8 cellular contexts compared by ENCODE assay signal in the genomic region with DNA sequence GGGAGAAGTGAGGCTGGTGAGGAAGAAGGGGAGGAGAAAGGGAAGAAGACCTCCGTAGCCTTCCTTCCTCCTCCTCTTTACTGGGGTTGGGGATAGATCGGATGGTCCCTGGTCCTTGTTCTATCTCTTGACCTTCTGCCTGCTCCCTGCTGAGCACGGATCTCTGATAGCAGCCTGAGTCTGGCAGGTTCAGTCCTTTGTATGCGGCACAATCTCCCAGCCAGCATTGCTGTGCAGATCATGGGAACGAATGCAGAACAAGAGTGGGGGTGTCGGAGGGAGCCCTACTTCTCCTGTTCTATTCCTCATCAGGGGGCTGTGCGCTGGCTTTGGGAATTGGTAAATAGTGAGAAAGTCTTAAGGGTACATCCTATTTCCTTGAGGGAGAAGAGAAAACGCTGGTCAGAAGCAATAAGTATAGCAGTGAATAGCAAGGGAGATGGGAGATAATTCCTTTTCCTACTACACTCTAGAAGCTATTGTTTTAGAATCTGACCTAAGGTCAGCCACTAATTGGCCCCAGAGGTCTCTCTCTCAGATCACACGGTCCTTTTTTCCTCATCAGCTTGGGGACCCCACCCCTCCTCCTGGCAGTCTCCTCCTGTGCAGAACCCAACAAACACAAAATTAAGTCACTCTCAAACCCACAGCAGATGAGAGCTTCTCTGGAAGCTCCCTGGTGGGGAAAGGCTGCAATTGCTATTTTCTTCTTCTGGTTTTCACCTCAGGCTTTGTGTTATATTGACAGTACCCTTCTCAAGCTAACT. TPM values are rescaled to one million over a fixed set of nuclear protein-coding genes. Genes with fewer than 3 reads are reported as not detected.
DNase-seq lines count a peak whose midpoint lies in the region; ATAC-seq, FAIRE-seq and TF ChIP-seq lines count a peak whose summit lies in the region.

No MANE protein-coding gene starts in this region.

- no peak overlapping the region for H3K23ac ChIP-seq in H9 (ENCODE audit: insufficient read length, low read depth, low read length)

- H2BK12ac ChIP-seq in H9 (ENCODE audit: insufficient read length, low read depth, low read length) = no peak overlapping the region

- H3K4me3 ChIP-seq in keratinocyte (ENCODE audit: control insufficient read depth in 2 of 3, extremely low read depth in 1 of 3, insufficient read depth in 2 of 3, low read depth in 1 of 3, low read length in 3 of 3) = no peak overlapping the region

- FAIRE-seq in keratinocyte (lab: Jason Lieb, UNC) = no peak

- no peak overlapping the region for H4K8ac ChIP-seq in H9 (replicated peaks; ENCODE audit: insufficient read length, low read depth, low read length)

- no peak overlapping the region for H3K4me3 Mint-ChIP-seq in H9
- no peak overlapping the region for H3K4me3 Mint-ChIP-seq in natural killer cell

- no peak for ATAC-seq in GM19035 (IDR thresholded peaks at IDR 0.05; ENCODE audit: unreplicated experiment)
- no peak for ATAC-seq in natural killer cell

- no peak overlapping the region for H3K56ac ChIP-seq in H9 (ENCODE audit: insufficient read length, low read depth, low read length)

- no peak overlapping the region for H3T11ph ChIP-seq in H9 (ENCODE audit: low read length)

- H3K27ac Mint-ChIP-seq in H9 = no peak overlapping the region; a peak in 1 of 7 replicates
- H3K27ac Mint-ChIP-seq in natural killer cell = no peak overlapping the region

- no peak overlapping the region for H2AK5ac ChIP-seq in H9 (ENCODE audit: insufficient read length, low read length)

- H2AFZ ChIP-seq in H9 (ENCODE audit: low read length) (no peak overlapping the region), keratinocyte (ENCODE audit: control insufficient read depth, low read length) (no peak overlapping the region)

- no peak overlapping the region for H3K18ac ChIP-seq in H9 (ENCODE audit: insufficient read length, low read depth, low read length)

- H3K9me3 ChIP-seq in H9 (ENCODE audit: control insufficient read depth, low read depth, low read length) = no peaks in the 10 kb centered on the region
- no peaks in the 10 kb centered on the region for H3K9me3 ChIP-seq in keratinocyte (ENCODE audit: control insufficient read depth, low read depth, low read length)

- H4K20me1 ChIP-seq in H9 (ENCODE audit: control insufficient read depth, insufficient read depth, insufficient read length) = no peaks in the 10 kb centered on the region
- no peaks in the 10 kb centered on the region for H4K20me1 ChIP-seq in keratinocyte (ENCODE audit: control insufficient read depth, extremely low read depth, insufficient read depth, low read length)

- H3K9ac ChIP-seq in H9 (ENCODE audit: extremely low read depth, insufficient read length, low read length) = no peak overlapping the region
- no peak overlapping the region for H3K9ac ChIP-seq in keratinocyte (ENCODE audit: control insufficient read depth, extremely low read depth, insufficient read depth, low read length)

- H3K9me3 Mint-ChIP-seq in H9 (no peaks in the 10 kb centered on the region), natural killer cell (no peaks in the 10 kb centered on the region)

- H3K27ac ChIP-seq in H9 (ENCODE audit: insufficient read length, low read depth, low read length) = no peak overlapping the region
- H3K27ac ChIP-seq in VCaP = no peak overlapping the region
- H3K27ac ChIP-seq in keratinocyte (ENCODE audit: control insufficient read depth, insufficient read depth, low read length) = no peak overlapping the region

- H3K79me2 ChIP-seq in H9 (ENCODE audit: insufficient read depth, low read length) (no peaks in the 10 kb centered on the region), keratinocyte (ENCODE audit: control insufficient read depth, insufficient read depth, low read length) (no peaks in the 10 kb centered on the region)

- no peak overlapping the region for H3K4ac ChIP-seq in H9 (ENCODE audit: low read depth, low read length)

- no peaks in the 10 kb centered on the region for H3K36me3 ChIP-seq in keratinocyte (ENCODE audit: control insufficient read depth in 2 of 2, extremely low read depth in 1 of 2, insufficient read depth in 2 of 2, low read length in 2 of 2)

- no peak overlapping the region for H2BK15ac ChIP-seq in H9 (ENCODE audit: low read depth, low read length)

- no peak overlapping the region for H2BK20ac ChIP-seq in H9 (ENCODE audit: low read depth, low read length, poor library complexity, severe bottlenecking)

- no peak overlapping the region for H2BK5ac ChIP-seq in H9 (ENCODE audit: insufficient read length, low read length)

- H4K91ac ChIP-seq in H9 (ENCODE audit: insufficient read length, low read depth, low read length) = no peak overlapping the region

- H3K36me3 Mint-ChIP-seq in H9 (ENCODE audit: insufficient read depth in 1 of 3, low read depth in 3 of 3) = no peaks in the 10 kb centered on the region
- no peaks in the 10 kb centered on the region for H3K36me3 Mint-ChIP-seq in natural killer cell

- H4K5ac ChIP-seq in H9 (ENCODE audit: insufficient read length, low read depth, low read length) = no peak overlapping the region

- no CpG with 5 or more reads among the region's 9 CpGs for WGBS in H9 (ENCODE audit: extremely low coverage, insufficient read length, low lambda C conversion rate)

- H3K27me3 ChIP-seq in H9 (ENCODE audit: insufficient read depth, low read length) = no peaks in the 10 kb centered on the region
- H3K27me3 ChIP-seq in keratinocyte (ENCODE audit: control insufficient read depth, extremely low read depth, insufficient read depth, low read length) = peaks cover 7% of the 10 kb centered on the region

- no peak overlapping the region for H3K14ac ChIP-seq in H9 (ENCODE audit: insufficient read depth, low read length)

- no peaks in the 10 kb centered on the region for H3K23me2 ChIP-seq in H9 (ENCODE audit: insufficient read length, low read depth, low read length, poor library complexity, severe bottlenecking)

- TF ChIP-seq CTCF in H9 (conservative IDR thresholded peaks at IDR 0.05) (peak; percentile 57), VCaP (conservative IDR thresholded peaks at IDR 0.05) (peak; percentile 48; the same call in 1 of the 2 replicates), keratinocyte (optimal IDR thresholded peaks at IDR 0.05 in 1 of 3, IDR thresholded peaks at IDR 0.05 in 1 of 3, conservative IDR thresholded peaks at IDR 0.05 in 1 of 3; ENCODE audit: extremely low read depth in 1 of 3, insufficient read depth in 2 of 3, low read length in 3 of 3) (peak; percentile 9 to 58 (median 39)), natural killer cell (IDR thresholded peaks at IDR 0.05) (no peak)

- H3K79me1 ChIP-seq in H9 (ENCODE audit: insufficient read depth, low read depth, low read length, poor library complexity, severe bottlenecking) = no peaks in the 10 kb centered on the region

- H2BK120ac ChIP-seq in H9 (ENCODE audit: low read depth, low read length, poor library complexity, severe bottlenecking) = no peak overlapping the region

- no peaks in the 10 kb centered on the region for H3K9me1 ChIP-seq in keratinocyte (ENCODE audit: control insufficient read depth, extremely low read depth, insufficient read depth, low read length)

- dilution Hi-C loops in keratinocyte (cut with MboI; ENCODE audit: extremely low pct_ligation_motif_present, low sequenced_read_pairs) = no loop called here

- H3K4me1 ChIP-seq in H9 (ENCODE audit: insufficient read depth, low read length) = no peaks in the 10 kb centered on the region
- no peaks in the 10 kb centered on the region for H3K4me1 ChIP-seq in keratinocyte (ENCODE audit: control insufficient read depth, extremely low read depth, insufficient read depth, low read length)

- intact Hi-C loops in natural killer cell (cut with micrococcal nuclease) = no loop called here

- DNase-seq in AG08396 (ENCODE audit: low spot score) (peak; percentile 45), H9 (no peak), keratinocyte (ENCODE audit: low read depth, low spot score) (no peak), natural killer cell (no peak), GM19238 (ENCODE audit: insufficient read length, low spot score) (no peak)
- no peak for DNase-seq in activated T-cell treated with anti-CD3 and anti-CD28 coated beads, Interleukin-2, amount 50 U/mL, for 1 hour

- H3K27me3 Mint-ChIP-seq in H9 (ENCODE audit: low read depth) (no peaks in the 10 kb centered on the region; the same call in 1 of the 2 replicates), natural killer cell (ENCODE audit: low read depth in 2 of 2) (peaks cover 0 to 3% of the 10 kb centered on the region in 2 donors)

- no peak overlapping the region for H3K4me2 ChIP-seq in H9 (ENCODE audit: insufficient read depth, insufficient read length, low read length)
- H3K4me2 ChIP-seq in keratinocyte (ENCODE audit: control insufficient read depth, extremely low read depth, insufficient read depth, low read depth, low read length) = no peak overlapping the region

- H3K4me1 Mint-ChIP-seq in H9 (peaks cover 0 to 6% of the 10 kb centered on the region in 2 experiments; a peak in 3 of 4 replicates), natural killer cell (no peaks in the 10 kb centered on the region)

RNA-seq across cellular contexts. Expression of gene KL, which starts 41.0 kb away (rescaled TPM):
- not detected in 2 replicates for total RNA-seq in H9 (2021)
- not detected in 3 replicates for polyA plus RNA-seq in keratinocyte
- polyA plus RNA-seq in keratinocyte (2011; ENCODE audit: low read depth) = not detected
- not detected in 2 replicates for polyA plus RNA-seq in keratinocyte (2011; cell fraction: cytosol; rRNA removed)
- not detected in 2 replicates for polyA plus RNA-seq in keratinocyte (2011; cell fraction: nucleus; rRNA removed)
- not detected in 2 replicates for polyA plus RNA-seq in keratinocyte (2012; ENCODE audit: low replicate concordance)
- polyA minus RNA-seq in keratinocyte = not detected in 3 replicates
- polyA minus RNA-seq in keratinocyte (2011; cell fraction: cytosol; rRNA and poly(A)+ RNA removed) = not detected
- not detected in 2 replicates for polyA minus RNA-seq in keratinocyte (2011; cell fraction: nucleus; rRNA and poly(A)+ RNA removed)
- total RNA-seq in natural killer cell = not detected
